Comparison of ENCODE assay signal across 10 cellular contexts in the genomic region with DNA sequence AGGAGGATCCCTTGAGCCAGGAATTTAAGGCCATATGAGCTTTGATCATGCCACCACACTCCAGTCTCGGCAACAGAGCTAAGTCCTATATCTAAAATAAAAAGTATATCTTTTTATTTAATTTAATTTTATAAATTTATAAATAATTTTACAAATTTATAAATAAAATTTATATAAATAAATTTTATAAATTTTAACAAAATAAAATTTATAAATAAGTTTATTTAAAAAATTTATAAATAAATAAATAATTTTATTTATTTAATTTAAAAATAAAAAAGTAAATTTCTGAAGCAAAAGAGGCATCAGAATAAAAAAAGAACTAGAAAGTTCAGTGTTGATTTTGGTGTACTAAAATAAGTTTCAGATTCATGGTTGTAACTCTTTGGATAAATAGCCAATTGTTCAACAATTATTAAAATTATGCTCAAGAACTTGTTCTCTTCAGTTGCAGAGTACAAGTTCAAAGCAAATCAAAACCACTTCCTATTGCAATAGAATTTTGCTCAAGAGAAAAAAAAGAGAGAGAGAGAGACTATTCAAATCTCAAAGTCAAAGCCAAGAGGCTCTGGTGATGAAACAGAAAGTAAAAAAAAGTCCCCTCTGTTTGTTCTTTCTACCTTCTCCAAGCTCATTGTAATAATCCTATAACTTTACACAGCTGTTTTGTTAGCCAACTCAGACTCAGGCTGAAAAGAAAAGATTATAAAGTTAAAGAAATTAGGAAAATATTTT.
DNase-seq lines count a peak whose midpoint lies in the region; ATAC-seq and TF ChIP-seq lines count a peak whose summit lies in the region.
"Had no signal": no experiment of that assay in that cellular context is flagged by ENCODE, and none has a peak within 500 bp of the region (broad histone marks: within the 10 kb centered on the region; RNA-seq: fewer than 3 reads in every experiment).

No MANE protein-coding gene starts in this region.

- 80 to 89% (median 87%) methylated on average over 1 of the region's 1 CpG for WGBS in stomach, 5 donors
- WGBS in esophagus muscularis mucosa = 100% methylated on average over 1 of the region's 1 CpG

- peak; percentile 94 for ATAC-seq in GM21367 (IDR thresholded peaks at IDR 0.05; ENCODE audit: unreplicated experiment)
- ATAC-seq in HG03378 (IDR thresholded peaks at IDR 0.05; ENCODE audit: unreplicated experiment) = peak; percentile 82

- no peak for TF ChIP-seq CTCF in WI38 (IDR thresholded peaks at IDR 0.05; ENCODE audit: low read depth, low read length)
- TF ChIP-seq CTCF in stomach (IDR thresholded peaks at IDR 0.05) = no peak
- TF ChIP-seq CTCF in esophagus muscularis mucosa (IDR thresholded peaks at IDR 0.05) = no peak

- peaks cover 0 to 8% (median 5%) of the 10 kb centered on the region in 4 donors for H3K9me3 ChIP-seq in stomach
- peaks cover 0 to 4% (median 0%) of the 10 kb centered on the region in 4 donors for H3K9me3 ChIP-seq in esophagus muscularis mucosa

- TF ChIP-seq EP300 in stomach (IDR thresholded peaks at IDR 0.05) (no peak), esophagus muscularis mucosa (IDR thresholded peaks at IDR 0.05) (no peak)

- no peaks in the 10 kb centered on the region for H3K36me3 ChIP-seq in stomach
- H3K36me3 ChIP-seq in esophagus muscularis mucosa = no peaks in the 10 kb centered on the region

- H3K4me3 ChIP-seq in WI38 (ENCODE audit: low read depth, low read length) (peak overlapping the region; percentile 22; the same call in 1 of the 2 replicates), stomach (no peak overlapping the region), esophagus muscularis mucosa (no peak overlapping the region)
- H3K4me3 ChIP-seq: hepatocyte had no signal

- H3K27ac ChIP-seq in stomach (no peak overlapping the region), esophagus muscularis mucosa (replicated peaks in 1 of 4) (no peak overlapping the region)
- H3K27ac ChIP-seq: hepatocyte had no signal

- DNase-seq in ELR (ENCODE audit: low read depth) (peak; percentile 4), stomach (no peak), activated T-cell treated with anti-CD3 and anti-CD28 coated beads for 4 hours (no peak), esophagus muscularis mucosa (ENCODE audit: extremely low spot score) (no peak)
- no peak for DNase-seq in stimulated activated CD4-positive, alpha-beta T cell treated with anti-CD3 and anti-CD28 coated beads, Interleukin-2, amount 100 ng/mL, for 48 hours
- DNase-seq: NCI-H146 had no signal

- intact Hi-C loops in stomach (cut with DNase I; ENCODE audit: low total_unique reads) = no loop called here
- intact Hi-C loops in esophagus muscularis mucosa (cut with DNase I) = no loop called here

- H3K27me3 ChIP-seq in stomach (no peaks in the 10 kb centered on the region), esophagus muscularis mucosa (no peaks in the 10 kb centered on the region)
- H3K27me3 ChIP-seq: hepatocyte had no signal

- TF ChIP-seq POLR2A in stomach (IDR thresholded peaks at IDR 0.05) = no peak
- TF ChIP-seq POLR2A in esophagus muscularis mucosa (IDR thresholded peaks at IDR 0.05; ENCODE audit: low read depth) = no peak

- H3K4me1 ChIP-seq in stomach (no peaks in the 10 kb centered on the region), esophagus muscularis mucosa (no peaks in the 10 kb centered on the region)
